ENCODE assay signal across 11 cellular contexts in the genomic region with DNA sequence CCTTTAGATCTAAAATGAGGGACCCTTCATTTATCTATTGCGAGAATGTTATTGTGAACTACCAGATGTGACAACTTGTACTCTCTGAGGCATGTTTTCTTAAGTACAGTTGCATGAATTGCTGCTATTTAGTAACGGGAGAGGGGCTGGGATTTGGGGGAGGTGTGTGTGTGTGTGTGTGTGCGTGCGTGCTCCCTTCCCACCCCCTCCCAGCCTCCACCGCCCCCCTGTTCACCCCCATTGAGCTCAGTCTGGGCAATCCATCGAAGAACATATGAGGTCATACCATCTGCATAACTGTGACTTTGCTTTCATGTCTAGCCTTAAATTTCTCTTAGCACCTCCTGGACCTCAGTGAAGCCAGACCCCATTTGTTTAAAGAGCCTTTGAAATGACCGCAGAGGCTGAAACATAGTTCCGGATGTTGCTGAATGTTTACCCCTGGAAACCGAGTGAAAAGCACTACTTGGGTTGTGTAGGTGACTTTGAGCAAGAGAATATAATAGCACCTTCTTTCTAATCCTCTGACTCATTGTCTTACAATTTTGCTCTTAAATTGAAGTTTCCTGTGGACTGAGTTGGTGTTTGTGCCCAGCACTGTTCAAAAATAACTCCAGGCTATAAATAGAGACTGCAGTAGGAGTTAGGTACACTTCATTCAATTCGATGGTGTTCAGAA.
A peak's percentile ranks its signal among the peaks of the same experiment; 100 is the strongest.
DNase-seq lines count a peak whose midpoint lies in the region; ATAC-seq and TF ChIP-seq lines count a peak whose summit lies in the region.
"Had no signal": no experiment of that assay in that cellular context is flagged by ENCODE, and none has a peak within 500 bp of the region (broad histone marks: within the 10 kb centered on the region; RNA-seq: fewer than 3 reads in every experiment).

No MANE protein-coding gene starts in this region.

- peak overlapping the region; percentile 70 for H3K27ac ChIP-seq in RWPE2 (ENCODE audit: poor library complexity, severe bottlenecking)
- H3K27ac ChIP-seq in Peyer's patch = peak overlapping the region in 2 of 4 donors; percentile 11 to 57

- H3K36me3 ChIP-seq in BJ (ENCODE audit: control insufficient read depth, insufficient read depth, low read length) (peaks cover 11% of the 10 kb centered on the region), RWPE2 (ENCODE audit: low read depth) (peaks cover 18% of the 10 kb centered on the region), Peyer's patch (peaks cover 0 to 41% (median 0%) of the 10 kb centered on the region in 3 donors)

- CTCF ChIA-PET in BJ (lab: Yijun Ruan, JAX) = no interaction called here

- H3K4me1 ChIP-seq in RWPE2 (ENCODE audit: insufficient read depth, poor library complexity, severe bottlenecking) (peaks cover 22% of the 10 kb centered on the region), Peyer's patch (peaks cover 0 to 11% (median 0%) of the 10 kb centered on the region in 4 donors)

- TF ChIP-seq POLR2A in Peyer's patch (IDR thresholded peaks at IDR 0.05) = no peak

- H3K9me3 ChIP-seq in RWPE2 (ENCODE audit: severe bottlenecking) (no peaks in the 10 kb centered on the region), Peyer's patch (no peaks in the 10 kb centered on the region)

- ATAC-seq in RWPE2 (ENCODE audit: low read depth) (peak; percentile 94), HG03520 (IDR thresholded peaks at IDR 0.05; ENCODE audit: unreplicated experiment) (no peak)

- no peak overlapping the region for H3K4me3 ChIP-seq in BJ (ENCODE audit: low read depth, low read length)
- no peak overlapping the region for H3K4me3 ChIP-seq in RWPE2 (ENCODE audit: severe bottlenecking)
- H3K4me3 ChIP-seq in Peyer's patch = no peak overlapping the region

- POLR2A ChIA-PET in BJ (lab: Charles Lee) = interaction anchor here (0.6 kb wide), 1 partner anchor 75 kb away, joined by 13 read pairs; no protein-coding TSS in a partner anchor

- DNase-seq in BJ (ENCODE audit: low read depth) = peak; percentile 53
- no peak for DNase-seq in RWPE2 (ENCODE audit: low spot score)
- DNase-seq in fibroblast of peridontal ligament (ENCODE audit: extremely low read depth) = peak; percentile 33
- peak; percentile 57 for DNase-seq in pons (ENCODE audit: low spot score)
- DNase-seq in NCI-H2107 treated with DMSO at 0.1 percent for 48 hours (lab: John Stamatoyannopoulos, UW; ENCODE audit: unreplicated experiment) = no peak
- DNase-seq in NCI-H1694 (lab: John Stamatoyannopoulos, UW) = no peak
- no peak for DNase-seq in Peyer's patch
- DNase-seq: activated B cell treated with CpG ODN at 0.5 μM for 24 hours, DND-41, H7 had no signal

- no peak for TF ChIP-seq CTCF in BJ (IDR thresholded peaks at IDR 0.05; ENCODE audit: insufficient read depth, low read depth, low read length)
- no peak for TF ChIP-seq CTCF in RWPE2 (IDR thresholded peaks at IDR 0.05; ENCODE audit: poor library complexity, severe bottlenecking)
- no peak for TF ChIP-seq CTCF in Peyer's patch (IDR thresholded peaks at IDR 0.05)

- H3K27me3 ChIP-seq in BJ (ENCODE audit: control insufficient read depth, insufficient read depth, low read length) (no peaks in the 10 kb centered on the region), RWPE2 (ENCODE audit: insufficient read depth, poor library complexity, severe bottlenecking) (no peaks in the 10 kb centered on the region), Peyer's patch (no peaks in the 10 kb centered on the region)

Comparison
In these comparisons a context has a peak if more than half of its experiments do, and no peak if none do; other contexts are left out.
1. DNase-seq: peak in BJ (single experiment), fibroblast of peridontal ligament (single experiment) and pons (single experiment); none in RWPE2 (single experiment), NCI-H2107 treated with DMSO at 0.1 percent for 48 hours (single experiment), NCI-H1694 (single experiment) and Peyer's patch (0 of 3).